In genomic region chr3:124639406-124640237, GRCh38 we compare ENCODE assay signal across 12 cellular contexts.
DNase-seq lines count a peak whose midpoint lies in the region; ATAC-seq, FAIRE-seq and TF ChIP-seq lines count a peak whose summit lies in the region.
"Had no signal": no experiment of that assay in that cellular context is flagged by ENCODE, and none has a peak within 500 bp of the region (broad histone marks: within the 10 kb centered on the region; RNA-seq: fewer than 3 reads in every experiment).

No MANE protein-coding gene starts in this region.

- H3K27me3 ChIP-seq in small intestine (ENCODE audit: control insufficient read depth in 2 of 2, insufficient read depth in 2 of 2, low read length in 2 of 2) (no peaks in the 10 kb centered on the region), tibial artery (no peaks in the 10 kb centered on the region), psoas muscle (ENCODE audit: insufficient read depth in 3 of 3, low read length in 2 of 3) (no peaks in the 10 kb centered on the region)

- H3K36me3 ChIP-seq in small intestine (ENCODE audit: control insufficient read depth in 2 of 2, insufficient read depth in 2 of 2, low read length in 2 of 2) (no peaks in the 10 kb centered on the region), tibial artery (peaks cover 4 to 25% (median 11%) of the 10 kb centered on the region in 3 donors), psoas muscle (ENCODE audit: insufficient read depth in 1 of 2, low read depth in 1 of 2) (peaks cover 0 to 46% of the 10 kb centered on the region in 2 donors)

- ATAC-seq in activated CD4-positive, alpha-beta T cell treated with anti-CD3 and anti-CD28 coated beads for 36 hours: peak; percentile 96
- ATAC-seq in HG02973 (IDR thresholded peaks at IDR 0.05; ENCODE audit: unreplicated experiment): peak; percentile 57
- no peak for ATAC-seq in psoas muscle

- TF ChIP-seq CTCF in tibial artery (IDR thresholded peaks at IDR 0.05) (no peak), psoas muscle (IDR thresholded peaks at IDR 0.05) (no peak)

- H3K27ac ChIP-seq in small intestine (ENCODE audit: low read depth in 1 of 2, low read length in 1 of 2) (peak overlapping the region; percentile 71 to 84), tibial artery (no peak overlapping the region), psoas muscle (no peak overlapping the region)

- H3K27ac Mint-ChIP-seq in activated CD4-positive, alpha-beta T cell treated with anti-CD3 and anti-CD28 coated beads for 36 hours: peak overlapping the region; percentile 85
- H3K27ac Mint-ChIP-seq in T-helper 1 cell treated with Interleukin-12 subunit alpha and Interleukin-12 subunit beta and Interleukin-4 antibody, amounts not matched to agents 30 μg/mL and 1 μg/mL, for 36 hours: no peak overlapping the region
- H3K27ac Mint-ChIP-seq: dendritic cell treated with granulocyte-macrophage colony-stimulating factor and Interleukin-4, amounts not matched to agents 40 ng/mL and 50 ng/mL, for 4 days had no signal

- H3K4me1 Mint-ChIP-seq in activated CD4-positive, alpha-beta T cell treated with anti-CD3 and anti-CD28 coated beads for 36 hours: peaks cover 28% of the 10 kb centered on the region
- H3K4me1 Mint-ChIP-seq in T-helper 1 cell treated with Interleukin-12 subunit alpha and Interleukin-12 subunit beta and Interleukin-4 antibody, amounts not matched to agents 30 μg/mL and 1 μg/mL, for 36 hours (ENCODE audit: low read depth): peaks cover 30% of the 10 kb centered on the region

- H3K9me3 ChIP-seq in small intestine (ENCODE audit: control insufficient read depth, low read depth): no peaks in the 10 kb centered on the region
- no peaks in the 10 kb centered on the region for H3K9me3 ChIP-seq in tibial artery
- no peaks in the 10 kb centered on the region for H3K9me3 ChIP-seq in psoas muscle

- H3K36me3 Mint-ChIP-seq in activated CD4-positive, alpha-beta T cell treated with anti-CD3 and anti-CD28 coated beads for 36 hours (ENCODE audit: low read depth): no peaks in the 10 kb centered on the region
- peaks cover 1% of the 10 kb centered on the region for H3K36me3 Mint-ChIP-seq in T-helper 1 cell treated with Interleukin-12 subunit alpha and Interleukin-12 subunit beta and Interleukin-4 antibody, amounts not matched to agents 30 μg/mL and 1 μg/mL, for 36 hours (ENCODE audit: low read depth)

- CTCF ChIA-PET in activated CD4-positive, alpha-beta T cell treated with anti-CD3 and anti-CD28 coated beads for 36 hours (lab: Charles Lee): interaction anchor here (0.7 to 1.7 kb wide), 6 partner anchors 10 to 79 kb away, joined by 3 to 9 read pairs (median 3); no protein-coding TSS in a partner anchor

- H3K27me3 Mint-ChIP-seq in activated CD4-positive, alpha-beta T cell treated with anti-CD3 and anti-CD28 coated beads for 36 hours: peaks cover 5% of the 10 kb centered on the region
- peaks cover 71% of the 10 kb centered on the region for H3K27me3 Mint-ChIP-seq in T-helper 1 cell treated with Interleukin-12 subunit alpha and Interleukin-12 subunit beta and Interleukin-4 antibody, amounts not matched to agents 30 μg/mL and 1 μg/mL, for 36 hours (ENCODE audit: low read depth)

- intact Hi-C loops in activated CD4-positive, alpha-beta T cell treated with anti-CD3 and anti-CD28 coated beads for 36 hours (cut with DNase I, micrococcal nuclease): loop anchor here (1.0 to 5.0 kb wide), 4 partner anchors 19 to 47 kb away; no protein-coding TSS in a partner anchor
- intact Hi-C loops in tibial artery (cut with DNase I; ENCODE audit: low total_unique reads) (no loop called here), psoas muscle (cut with DNase I) (no loop called here)

- peaks cover 3 to 4% of the 10 kb centered on the region in 2 donors for H3K4me1 ChIP-seq in small intestine (ENCODE audit: control insufficient read depth in 2 of 2, insufficient read depth in 1 of 2, low read depth in 1 of 2, low read length in 1 of 2)
- H3K4me1 ChIP-seq in tibial artery: no peaks in the 10 kb centered on the region
- H3K4me1 ChIP-seq in psoas muscle: no peaks in the 10 kb centered on the region

- H3K9me3 Mint-ChIP-seq in activated CD4-positive, alpha-beta T cell treated with anti-CD3 and anti-CD28 coated beads for 36 hours (ENCODE audit: low read depth): no peaks in the 10 kb centered on the region
- no peaks in the 10 kb centered on the region for H3K9me3 Mint-ChIP-seq in T-helper 1 cell treated with Interleukin-12 subunit alpha and Interleukin-12 subunit beta and Interleukin-4 antibody, amounts not matched to agents 30 μg/mL and 1 μg/mL, for 36 hours
- H3K9me3 Mint-ChIP-seq: dendritic cell treated with granulocyte-macrophage colony-stimulating factor and Interleukin-4, amounts not matched to agents 40 ng/mL and 50 ng/mL, for 4 days had no signal

- POLR2A ChIA-PET in activated CD4-positive, alpha-beta T cell treated with anti-CD3 and anti-CD28 coated beads for 36 hours (lab: Charles Lee): interaction anchor here (1.1 kb wide), 1 partner anchor 51 kb away, joined by 6 read pairs; no protein-coding TSS in a partner anchor

- 21 to 52% (median 34%) methylated on average over 6 of the region's 6 CpGs for WGBS in small intestine, 3 donors
- WGBS in psoas muscle, 3 donors: 92 to 95% (median 93%) methylated on average over 6 of the region's 6 CpGs

- FAIRE-seq in small intestine (lab: Jason Lieb, UNC): peak; percentile 78
- FAIRE-seq: A204.1 had no signal

- peak overlapping the region in 1 of 2 donors; percentile 53 for H3K4me3 ChIP-seq in small intestine (ENCODE audit: low read depth in 1 of 2, low read length in 2 of 2)
- H3K4me3 ChIP-seq in tibial artery: no peak overlapping the region
- H3K4me3 ChIP-seq in psoas muscle: no peak overlapping the region

- peak; percentile 29 for DNase-seq in activated CD4-positive, alpha-beta T cell treated with anti-CD3 and anti-CD28 coated beads for 36 hours
- DNase-seq in activated CD4-positive, alpha-beta T cell treated with anti-CD3 and anti-CD28 coated beads for 1 hour: no peak
- DNase-seq in small intestine: peak; percentile 94
- DNase-seq in tibial artery: no peak
- no peak for DNase-seq in psoas muscle
- no peak for DNase-seq in SW 1271 (lab: John Stamatoyannopoulos, UW)
- DNase-seq: T1000, trophoblast cell had no signal

- peak overlapping the region; percentile 39 for H3K4me3 Mint-ChIP-seq in activated CD4-positive, alpha-beta T cell treated with anti-CD3 and anti-CD28 coated beads for 36 hours
- peak overlapping the region; percentile 45 for H3K4me3 Mint-ChIP-seq in T-helper 1 cell treated with Interleukin-12 subunit alpha and Interleukin-12 subunit beta and Interleukin-4 antibody, amounts not matched to agents 30 μg/mL and 1 μg/mL, for 36 hours
- H3K4me3 Mint-ChIP-seq: dendritic cell treated with granulocyte-macrophage colony-stimulating factor and Interleukin-4, amounts not matched to agents 40 ng/mL and 50 ng/mL, for 4 days had no signal

Comparison
In these comparisons a context has a peak if more than half of its experiments do, and no peak if none do; other contexts are left out.
1. DNase-seq: peak in activated CD4-positive, alpha-beta T cell treated with anti-CD3 and anti-CD28 coated beads for 36 hours (single experiment) and small intestine (single experiment); none in activated CD4-positive, alpha-beta T cell treated with anti-CD3 and anti-CD28 coated beads for 1 hour (single experiment), tibial artery (0 of 2), psoas muscle (0 of 2) and SW 1271 (0 of 2).
2. ATAC-seq: peak in activated CD4-positive, alpha-beta T cell treated with anti-CD3 and anti-CD28 coated beads for 36 hours (single experiment) and HG02973 (single experiment); none in psoas muscle (0 of 4).
3. H3K27ac ChIP-seq: peak in small intestine (2 of 2); none in tibial artery (0 of 2) and psoas muscle (single experiment).
4. intact Hi-C loops: an anchor here in activated CD4-positive, alpha-beta T cell treated with anti-CD3 and anti-CD28 coated beads for 36 hours (1.0 to 5.0 kb wide); none called in tibial artery and psoas muscle.